ENCODE assay signal across 1 cellular context in the genomic region with DNA sequence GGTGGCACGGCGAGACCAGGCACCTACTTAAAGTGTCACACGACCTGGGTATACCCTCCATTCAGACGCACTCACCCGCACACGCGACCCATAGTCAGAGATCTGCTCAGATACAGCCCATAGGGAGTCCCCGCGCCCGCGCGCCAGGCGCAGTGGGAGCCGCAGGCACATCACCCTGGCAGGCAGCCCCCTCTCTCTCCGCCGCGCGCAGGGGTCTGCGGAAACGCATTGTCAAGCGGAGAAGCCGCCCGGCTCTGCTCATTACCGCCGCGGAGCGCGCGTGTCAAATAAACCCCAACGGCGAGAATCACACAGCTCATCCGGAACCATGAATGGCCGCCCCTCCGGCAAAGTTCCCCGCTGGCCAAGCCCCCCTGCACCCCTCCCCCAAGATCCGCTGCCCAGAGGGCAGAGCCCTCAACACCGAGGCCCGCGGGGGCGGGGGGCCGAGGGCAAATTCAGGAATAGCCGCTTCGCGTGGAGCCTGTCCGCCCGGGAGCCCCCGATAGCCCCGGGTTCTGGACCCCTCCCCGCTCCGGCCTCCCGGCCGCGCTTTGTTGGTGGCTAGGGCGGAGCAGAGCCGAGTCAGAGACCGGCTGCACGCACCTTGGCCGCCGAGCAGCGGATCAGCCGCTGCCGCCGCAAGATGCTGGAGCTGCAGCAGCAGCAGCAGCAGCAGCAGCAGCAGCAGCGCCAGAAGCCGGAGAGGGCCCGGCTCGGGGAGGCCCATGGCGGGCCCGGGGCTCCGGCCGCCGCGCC.
TF ChIP-seq lines count a peak whose summit lies in the region.

No MANE protein-coding gene starts in this region.

TF ChIP-seq in HepG2, 621 proteins besides CTCF, POLR2A, EP300 and RAD21 (continued from another document and continues in another):
- TF ChIP-seq, protein P1, sequence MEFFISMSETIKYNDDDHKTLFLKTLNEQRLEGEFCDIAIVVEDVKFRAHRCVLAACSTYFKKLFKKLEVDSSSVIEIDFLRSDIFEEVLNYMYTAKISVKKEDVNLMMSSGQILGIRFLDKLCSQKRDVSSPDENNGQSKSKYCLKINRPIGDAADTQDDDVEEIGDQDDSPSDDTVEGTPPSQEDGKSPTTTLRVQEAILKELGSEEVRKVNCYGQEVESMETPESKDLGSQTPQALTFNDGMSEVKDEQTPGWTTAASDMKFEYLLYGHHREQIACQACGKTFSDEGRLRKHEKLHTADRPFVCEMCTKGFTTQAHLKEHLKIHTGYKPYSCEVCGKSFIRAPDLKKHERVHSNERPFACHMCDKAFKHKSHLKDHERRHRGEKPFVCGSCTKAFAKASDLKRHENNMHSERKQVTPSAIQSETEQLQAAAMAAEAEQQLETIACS (CRISPR knock-in tag; IDR thresholded peaks at IDR 0.05) = no peak; the same call in 1 of the 2 replicates
- TF ChIP-seq, protein P2, sequence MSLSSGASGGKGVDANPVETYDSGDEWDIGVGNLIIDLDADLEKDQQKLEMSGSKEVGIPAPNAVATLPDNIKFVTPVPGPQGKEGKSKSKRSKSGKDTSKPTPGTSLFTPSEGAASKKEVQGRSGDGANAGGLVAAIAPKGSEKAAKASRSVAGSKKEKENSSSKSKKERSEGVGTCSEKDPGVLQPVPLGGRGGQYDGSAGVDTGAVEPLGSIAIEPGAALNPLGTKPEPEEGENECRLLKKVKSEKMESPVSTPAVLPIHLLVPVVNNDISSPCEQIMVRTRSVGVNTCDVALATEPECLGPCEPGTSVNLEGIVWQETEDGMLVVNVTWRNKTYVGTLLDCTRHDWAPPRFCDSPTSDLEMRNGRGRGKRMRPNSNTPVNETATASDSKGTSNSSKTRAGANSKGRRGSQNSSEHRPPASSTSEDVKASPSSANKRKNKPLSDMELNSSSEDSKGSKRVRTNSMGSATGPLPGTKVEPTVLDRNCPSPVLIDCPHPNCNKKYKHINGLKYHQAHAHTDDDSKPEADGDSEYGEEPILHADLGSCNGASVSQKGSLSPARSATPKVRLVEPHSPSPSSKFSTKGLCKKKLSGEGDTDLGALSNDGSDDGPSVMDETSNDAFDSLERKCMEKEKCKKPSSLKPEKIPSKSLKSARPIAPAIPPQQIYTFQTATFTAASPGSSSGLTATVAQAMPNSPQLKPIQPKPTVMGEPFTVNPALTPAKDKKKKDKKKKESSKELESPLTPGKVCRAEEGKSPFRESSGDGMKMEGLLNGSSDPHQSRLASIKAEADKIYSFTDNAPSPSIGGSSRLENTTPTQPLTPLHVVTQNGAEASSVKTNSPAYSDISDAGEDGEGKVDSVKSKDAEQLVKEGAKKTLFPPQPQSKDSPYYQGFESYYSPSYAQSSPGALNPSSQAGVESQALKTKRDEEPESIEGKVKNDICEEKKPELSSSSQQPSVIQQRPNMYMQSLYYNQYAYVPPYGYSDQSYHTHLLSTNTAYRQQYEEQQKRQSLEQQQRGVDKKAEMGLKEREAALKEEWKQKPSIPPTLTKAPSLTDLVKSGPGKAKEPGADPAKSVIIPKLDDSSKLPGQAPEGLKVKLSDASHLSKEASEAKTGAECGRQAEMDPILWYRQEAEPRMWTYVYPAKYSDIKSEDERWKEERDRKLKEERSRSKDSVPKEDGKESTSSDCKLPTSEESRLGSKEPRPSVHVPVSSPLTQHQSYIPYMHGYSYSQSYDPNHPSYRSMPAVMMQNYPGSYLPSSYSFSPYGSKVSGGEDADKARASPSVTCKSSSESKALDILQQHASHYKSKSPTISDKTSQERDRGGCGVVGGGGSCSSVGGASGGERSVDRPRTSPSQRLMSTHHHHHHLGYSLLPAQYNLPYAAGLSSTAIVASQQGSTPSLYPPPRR (CRISPR knock-in tag; IDR thresholded peaks at IDR 0.05; ENCODE audit: borderline replicate concordance) = 0 out of 2 replicates have a peak, but pooled peaks have one; percentile 10
- TF ChIP-seq MBNL3 (CRISPR knock-in tag; conservative IDR thresholded peaks at IDR 0.05) (no peak), ZNF773 (CRISPR knock-in tag; IDR thresholded peaks at IDR 0.05; ENCODE audit: borderline replicate concordance) (no peak), ZNF431 (CRISPR knock-in tag; IDR thresholded peaks at IDR 0.05; ENCODE audit: borderline replicate concordance, low read depth) (no peak), TCF7L2 (IDR thresholded peaks at IDR 0.05; ENCODE audit: low read depth, low read length) (no peak), ZNF10 (CRISPR knock-in tag; IDR thresholded peaks at IDR 0.05; ENCODE audit: borderline replicate concordance, low read depth) (no peak), ZSCAN29 (CRISPR knock-in tag; conservative IDR thresholded peaks at IDR 0.05) (no peak), TOE1 (CRISPR knock-in tag; IDR thresholded peaks at IDR 0.05) (no peak), ZNF235 (CRISPR knock-in tag; IDR thresholded peaks at IDR 0.05; ENCODE audit: borderline replicate concordance) (no peak), MXD4 (CRISPR knock-in tag; IDR thresholded peaks at IDR 0.05) (no peak), BORCS8-MEF2B (CRISPR knock-in tag; IDR thresholded peaks at IDR 0.05) (no peak), ZNF75D (CRISPR knock-in tag; IDR thresholded peaks at IDR 0.05; ENCODE audit: borderline replicate concordance) (no peak), ZNF550 (CRISPR knock-in tag; IDR thresholded peaks at IDR 0.05; ENCODE audit: borderline replicate concordance) (no peak), SYNCRIP (IDR thresholded peaks at IDR 0.05; ENCODE audit: insufficient read depth, low read depth, low read length) (no peak), DNMT3B (CRISPR knock-in tag; conservative IDR thresholded peaks at IDR 0.05) (no peak), SNAPC2 (CRISPR knock-in tag; IDR thresholded peaks at IDR 0.05) (no peak), TGIF2 (CRISPR knock-in tag; IDR thresholded peaks at IDR 0.05) (no peak), THYN1 (CRISPR knock-in tag; IDR thresholded peaks at IDR 0.05; ENCODE audit: borderline replicate concordance, low read depth) (no peak), FIP1L1 (IDR thresholded peaks at IDR 0.05; ENCODE audit: borderline replicate concordance, insufficient read depth, low read depth, low read length) (no peak)
- TF ChIP-seq, protein P3, sequence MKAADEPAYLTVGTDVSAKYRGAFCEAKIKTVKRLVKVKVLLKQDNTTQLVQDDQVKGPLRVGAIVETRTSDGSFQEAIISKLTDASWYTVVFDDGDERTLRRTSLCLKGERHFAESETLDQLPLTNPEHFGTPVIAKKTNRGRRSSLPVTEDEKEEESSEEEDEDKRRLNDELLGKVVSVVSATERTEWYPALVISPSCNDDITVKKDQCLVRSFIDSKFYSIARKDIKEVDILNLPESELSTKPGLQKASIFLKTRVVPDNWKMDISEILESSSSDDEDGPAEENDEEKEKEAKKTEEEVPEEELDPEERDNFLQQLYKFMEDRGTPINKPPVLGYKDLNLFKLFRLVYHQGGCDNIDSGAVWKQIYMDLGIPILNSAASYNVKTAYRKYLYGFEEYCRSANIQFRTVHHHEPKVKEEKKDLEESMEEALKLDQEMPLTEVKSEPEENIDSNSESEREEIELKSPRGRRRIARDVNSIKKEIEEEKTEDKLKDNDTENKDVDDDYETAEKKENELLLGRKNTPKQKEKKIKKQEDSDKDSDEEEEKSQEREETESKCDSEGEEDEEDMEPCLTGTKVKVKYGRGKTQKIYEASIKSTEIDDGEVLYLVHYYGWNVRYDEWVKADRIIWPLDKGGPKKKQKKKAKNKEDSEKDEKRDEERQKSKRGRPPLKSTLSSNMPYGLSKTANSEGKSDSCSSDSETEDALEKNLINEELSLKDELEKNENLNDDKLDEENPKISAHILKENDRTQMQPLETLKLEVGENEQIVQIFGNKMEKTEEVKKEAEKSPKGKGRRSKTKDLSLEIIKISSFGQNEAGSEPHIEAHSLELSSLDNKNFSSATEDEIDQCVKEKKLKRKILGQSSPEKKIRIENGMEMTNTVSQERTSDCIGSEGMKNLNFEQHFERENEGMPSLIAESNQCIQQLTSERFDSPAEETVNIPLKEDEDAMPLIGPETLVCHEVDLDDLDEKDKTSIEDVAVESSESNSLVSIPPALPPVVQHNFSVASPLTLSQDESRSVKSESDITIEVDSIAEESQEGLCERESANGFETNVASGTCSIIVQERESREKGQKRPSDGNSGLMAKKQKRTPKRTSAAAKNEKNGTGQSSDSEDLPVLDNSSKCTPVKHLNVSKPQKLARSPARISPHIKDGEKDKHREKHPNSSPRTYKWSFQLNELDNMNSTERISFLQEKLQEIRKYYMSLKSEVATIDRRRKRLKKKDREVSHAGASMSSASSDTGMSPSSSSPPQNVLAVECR (CRISPR knock-in tag; IDR thresholded peaks at IDR 0.05; ENCODE audit: borderline replicate concordance) = no peak
- TF ChIP-seq, protein P4, sequence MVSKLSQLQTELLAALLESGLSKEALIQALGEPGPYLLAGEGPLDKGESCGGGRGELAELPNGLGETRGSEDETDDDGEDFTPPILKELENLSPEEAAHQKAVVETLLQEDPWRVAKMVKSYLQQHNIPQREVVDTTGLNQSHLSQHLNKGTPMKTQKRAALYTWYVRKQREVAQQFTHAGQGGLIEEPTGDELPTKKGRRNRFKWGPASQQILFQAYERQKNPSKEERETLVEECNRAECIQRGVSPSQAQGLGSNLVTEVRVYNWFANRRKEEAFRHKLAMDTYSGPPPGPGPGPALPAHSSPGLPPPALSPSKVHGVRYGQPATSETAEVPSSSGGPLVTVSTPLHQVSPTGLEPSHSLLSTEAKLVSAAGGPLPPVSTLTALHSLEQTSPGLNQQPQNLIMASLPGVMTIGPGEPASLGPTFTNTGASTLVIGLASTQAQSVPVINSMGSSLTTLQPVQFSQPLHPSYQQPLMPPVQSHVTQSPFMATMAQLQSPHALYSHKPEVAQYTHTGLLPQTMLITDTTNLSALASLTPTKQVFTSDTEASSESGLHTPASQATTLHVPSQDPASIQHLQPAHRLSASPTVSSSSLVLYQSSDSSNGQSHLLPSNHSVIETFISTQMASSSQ (IDR thresholded peaks at IDR 0.05; ENCODE audit: low read depth) = no peak
- TF ChIP-seq, protein P4 (CRISPR knock-in tag; IDR thresholded peaks at IDR 0.05; ENCODE audit: borderline replicate concordance) = no peak
- TF ChIP-seq, protein P5, sequence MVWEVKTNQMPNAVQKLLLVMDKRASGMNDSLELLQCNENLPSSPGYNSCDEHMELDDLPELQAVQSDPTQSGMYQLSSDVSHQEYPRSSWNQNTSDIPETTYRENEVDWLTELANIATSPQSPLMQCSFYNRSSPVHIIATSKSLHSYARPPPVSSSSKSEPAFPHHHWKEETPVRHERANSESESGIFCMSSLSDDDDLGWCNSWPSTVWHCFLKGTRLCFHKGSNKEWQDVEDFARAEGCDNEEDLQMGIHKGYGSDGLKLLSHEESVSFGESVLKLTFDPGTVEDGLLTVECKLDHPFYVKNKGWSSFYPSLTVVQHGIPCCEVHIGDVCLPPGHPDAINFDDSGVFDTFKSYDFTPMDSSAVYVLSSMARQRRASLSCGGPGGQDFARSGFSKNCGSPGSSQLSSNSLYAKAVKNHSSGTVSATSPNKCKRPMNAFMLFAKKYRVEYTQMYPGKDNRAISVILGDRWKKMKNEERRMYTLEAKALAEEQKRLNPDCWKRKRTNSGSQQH (CRISPR knock-in tag; IDR thresholded peaks at IDR 0.05; ENCODE audit: low read depth) = peak; percentile 69; the same call in 1 of the 2 replicates
- TF ChIP-seq, protein P6, sequence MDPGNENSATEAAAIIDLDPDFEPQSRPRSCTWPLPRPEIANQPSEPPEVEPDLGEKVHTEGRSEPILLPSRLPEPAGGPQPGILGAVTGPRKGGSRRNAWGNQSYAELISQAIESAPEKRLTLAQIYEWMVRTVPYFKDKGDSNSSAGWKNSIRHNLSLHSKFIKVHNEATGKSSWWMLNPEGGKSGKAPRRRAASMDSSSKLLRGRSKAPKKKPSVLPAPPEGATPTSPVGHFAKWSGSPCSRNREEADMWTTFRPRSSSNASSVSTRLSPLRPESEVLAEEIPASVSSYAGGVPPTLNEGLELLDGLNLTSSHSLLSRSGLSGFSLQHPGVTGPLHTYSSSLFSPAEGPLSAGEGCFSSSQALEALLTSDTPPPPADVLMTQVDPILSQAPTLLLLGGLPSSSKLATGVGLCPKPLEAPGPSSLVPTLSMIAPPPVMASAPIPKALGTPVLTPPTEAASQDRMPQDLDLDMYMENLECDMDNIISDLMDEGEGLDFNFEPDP (CRISPR knock-in tag; conservative IDR thresholded peaks at IDR 0.05) = 0 out of 2 replicates have a peak, but pooled peaks have one; percentile 91
- TF ChIP-seq, protein P7, sequence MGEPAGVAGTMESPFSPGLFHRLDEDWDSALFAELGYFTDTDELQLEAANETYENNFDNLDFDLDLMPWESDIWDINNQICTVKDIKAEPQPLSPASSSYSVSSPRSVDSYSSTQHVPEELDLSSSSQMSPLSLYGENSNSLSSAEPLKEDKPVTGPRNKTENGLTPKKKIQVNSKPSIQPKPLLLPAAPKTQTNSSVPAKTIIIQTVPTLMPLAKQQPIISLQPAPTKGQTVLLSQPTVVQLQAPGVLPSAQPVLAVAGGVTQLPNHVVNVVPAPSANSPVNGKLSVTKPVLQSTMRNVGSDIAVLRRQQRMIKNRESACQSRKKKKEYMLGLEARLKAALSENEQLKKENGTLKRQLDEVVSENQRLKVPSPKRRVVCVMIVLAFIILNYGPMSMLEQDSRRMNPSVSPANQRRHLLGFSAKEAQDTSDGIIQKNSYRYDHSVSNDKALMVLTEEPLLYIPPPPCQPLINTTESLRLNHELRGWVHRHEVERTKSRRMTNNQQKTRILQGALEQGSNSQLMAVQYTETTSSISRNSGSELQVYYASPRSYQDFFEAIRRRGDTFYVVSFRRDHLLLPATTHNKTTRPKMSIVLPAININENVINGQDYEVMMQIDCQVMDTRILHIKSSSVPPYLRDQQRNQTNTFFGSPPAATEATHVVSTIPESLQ (CRISPR knock-in tag; conservative IDR thresholded peaks at IDR 0.05) = no peak
- TF ChIP-seq, protein P8, sequence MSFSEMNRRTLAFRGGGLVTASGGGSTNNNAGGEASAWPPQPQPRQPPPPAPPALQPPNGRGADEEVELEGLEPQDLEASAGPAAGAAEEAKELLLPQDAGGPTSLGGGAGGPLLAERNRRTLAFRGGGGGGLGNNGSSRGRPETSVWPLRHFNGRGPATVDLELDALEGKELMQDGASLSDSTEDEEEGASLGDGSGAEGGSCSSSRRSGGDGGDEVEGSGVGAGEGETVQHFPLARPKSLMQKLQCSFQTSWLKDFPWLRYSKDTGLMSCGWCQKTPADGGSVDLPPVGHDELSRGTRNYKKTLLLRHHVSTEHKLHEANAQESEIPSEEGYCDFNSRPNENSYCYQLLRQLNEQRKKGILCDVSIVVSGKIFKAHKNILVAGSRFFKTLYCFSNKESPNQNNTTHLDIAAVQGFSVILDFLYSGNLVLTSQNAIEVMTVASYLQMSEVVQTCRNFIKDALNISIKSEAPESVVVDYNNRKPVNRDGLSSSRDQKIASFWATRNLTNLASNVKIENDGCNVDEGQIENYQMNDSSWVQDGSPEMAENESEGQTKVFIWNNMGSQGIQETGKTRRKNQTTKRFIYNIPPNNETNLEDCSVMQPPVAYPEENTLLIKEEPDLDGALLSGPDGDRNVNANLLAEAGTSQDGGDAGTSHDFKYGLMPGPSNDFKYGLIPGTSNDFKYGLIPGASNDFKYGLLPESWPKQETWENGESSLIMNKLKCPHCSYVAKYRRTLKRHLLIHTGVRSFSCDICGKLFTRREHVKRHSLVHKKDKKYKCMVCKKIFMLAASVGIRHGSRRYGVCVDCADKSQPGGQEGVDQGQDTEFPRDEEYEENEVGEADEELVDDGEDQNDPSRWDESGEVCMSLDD (CRISPR knock-in tag; IDR thresholded peaks at IDR 0.05; ENCODE audit: borderline replicate concordance) = 0 out of 2 replicates have a peak, but pooled peaks have one; percentile 18
